22 cellular contexts compared by ENCODE assay signal in genomic region chrX:131801066-131801465, GRCh38.
"Had no signal": no experiment of that assay in that cellular context is flagged by ENCODE, and none has a peak within 500 bp of the region (broad histone marks: within the 10 kb centered on the region; RNA-seq: fewer than 3 reads in every experiment).

No MANE protein-coding gene starts in this region.

- DNase-seq: effector memory CD8-positive, alpha-beta T cell; esophagus squamous epithelium; foreskin keratinocyte; kidney; left cardiac atrium; left ventricle myocardium inferior; lower lobe of right lung; midbrain; psoas muscle; sigmoid colon; small intestine; stimulated activated CD4-positive, alpha-beta T cell treated with anti-CD3 and anti-CD28 coated beads, Interleukin-4, amount 100 ng/mL, for 1 hour; stimulated activated CD8-positive, alpha-beta memory T cell treated with anti-CD3 and anti-CD28 coated beads, Interleukin-4, amount 100 ng/mL, for 48 hours; stimulated activated naive CD8-positive, alpha-beta T cell treated with anti-CD3 and anti-CD28 coated beads, Interleukin-15, Interleukin-2, amounts not matched to agents 100 U/mL and 50 U/mL, for 24 hours had no signal

- H3K27ac Mint-ChIP-seq: dendritic cell treated with granulocyte-macrophage colony-stimulating factor and Interleukin-4, amounts not matched to agents 40 ng/mL and 50 ng/mL, for 4 days; effector memory CD8-positive, alpha-beta T cell; memory B cell; nephron; stimulated activated effector memory CD8-positive, alpha-beta T cell treated with anti-CD3 and anti-CD28 coated beads, Interleukin-12 subunit alpha, Interleukin-12 subunit beta, amount 100 ng/mL, for 72 hours had no signal

- H3K79me2 ChIP-seq: hepatocyte had no signal

- H3K27me3 Mint-ChIP-seq: dendritic cell treated with granulocyte-macrophage colony-stimulating factor and Interleukin-4, amounts not matched to agents 40 ng/mL and 50 ng/mL, for 4 days; effector memory CD8-positive, alpha-beta T cell had no signal

- H3K4me3 Mint-ChIP-seq: dendritic cell treated with granulocyte-macrophage colony-stimulating factor and Interleukin-4, amounts not matched to agents 40 ng/mL and 50 ng/mL, for 4 days; effector memory CD8-positive, alpha-beta T cell; memory B cell; nephron; stimulated activated effector memory CD8-positive, alpha-beta T cell treated with anti-CD3 and anti-CD28 coated beads, Interleukin-12 subunit alpha, Interleukin-12 subunit beta, amount 100 ng/mL, for 72 hours had no signal

- H3K4me1 ChIP-seq: esophagus squamous epithelium, foreskin keratinocyte, left ventricle myocardium inferior, lower lobe of right lung, right atrium auricular region, sigmoid colon had no signal

- H3K9me3 Mint-ChIP-seq: dendritic cell treated with granulocyte-macrophage colony-stimulating factor and Interleukin-4, amounts not matched to agents 40 ng/mL and 50 ng/mL, for 4 days; effector memory CD8-positive, alpha-beta T cell; memory B cell; stimulated activated effector memory CD8-positive, alpha-beta T cell treated with anti-CD3 and anti-CD28 coated beads, Interleukin-12 subunit alpha, Interleukin-12 subunit beta, amount 100 ng/mL, for 72 hours had no signal

- H3K27me3 ChIP-seq: esophagus squamous epithelium, foreskin keratinocyte, hepatocyte, right atrium auricular region, sigmoid colon, tibial nerve had no signal

- H3K36me3 ChIP-seq: esophagus squamous epithelium, left ventricle myocardium inferior, lower lobe of right lung, right atrium auricular region, sigmoid colon, tibial nerve had no signal

- H3K4me2 ChIP-seq: hepatocyte had no signal

- ATAC-seq: effector memory CD8-positive, alpha-beta T cell; foreskin keratinocyte; left cardiac atrium; lower lobe of right lung; psoas muscle; stimulated activated effector memory CD8-positive, alpha-beta T cell treated with anti-CD3 and anti-CD28 coated beads, Interleukin-12 subunit alpha, Interleukin-12 subunit beta, amount 100 ng/mL, for 72 hours; stimulated activated naive CD8-positive, alpha-beta T cell treated with anti-CD3 and anti-CD28 coated beads, Interleukin-15, Interleukin-2, amounts not matched to agents 100 U/mL and 50 U/mL, for 24 hours had no signal

- H3K4me1 Mint-ChIP-seq: memory B cell; nephron; stimulated activated effector memory CD8-positive, alpha-beta T cell treated with anti-CD3 and anti-CD28 coated beads, Interleukin-12 subunit alpha, Interleukin-12 subunit beta, amount 100 ng/mL, for 72 hours had no signal

- H2AFZ ChIP-seq: hepatocyte had no signal

- H3K27ac ChIP-seq: esophagus squamous epithelium, foreskin keratinocyte, hepatocyte, left ventricle myocardium inferior, lower lobe of right lung, psoas muscle, right atrium auricular region, sigmoid colon, tibial nerve had no signal

- H3K9me3 ChIP-seq: esophagus squamous epithelium, left ventricle myocardium inferior, lower lobe of right lung, psoas muscle, right atrium auricular region, sigmoid colon, tibial nerve had no signal

- H3K4me3 ChIP-seq: esophagus squamous epithelium, hepatocyte, left ventricle myocardium inferior, lower lobe of right lung, psoas muscle, right atrium auricular region, sigmoid colon, tibial nerve had no signal

- FAIRE-seq: colon, kidney, small intestine had no signal

- H3K36me3 Mint-ChIP-seq: memory B cell; stimulated activated effector memory CD8-positive, alpha-beta T cell treated with anti-CD3 and anti-CD28 coated beads, Interleukin-12 subunit alpha, Interleukin-12 subunit beta, amount 100 ng/mL, for 72 hours had no signal
